8 cellular contexts compared by ENCODE assay signal in genomic region chr10:91552706-91553105, GRCh38.
DNase-seq lines count a peak whose midpoint lies in the region; ATAC-seq and TF ChIP-seq lines count a peak whose summit lies in the region.

No MANE protein-coding gene starts in this region.

- TF ChIP-seq CTCF in adrenal gland (IDR thresholded peaks at IDR 0.05) (peak; percentile 14 to 62 (median 54)), thyroid gland (IDR thresholded peaks at IDR 0.05) (peak in 4 of 6 experiments; percentile 5 to 42 (median 35))

- peak; percentile 18 for DNase-seq in DMS 273 (lab: John Stamatoyannopoulos, UW; ENCODE audit: unreplicated experiment)
- DNase-seq in DMS 273 treated with DMSO at 0.1 percent for 48 hours (lab: John Stamatoyannopoulos, UW) = no peak
- peak; percentile 38 to 62 (median 44) for DNase-seq in adrenal gland
- peak; percentile 47 to 70 (median 67) for DNase-seq in right cardiac atrium
- peak; percentile 14 to 27 for DNase-seq in thyroid gland
- no peak for DNase-seq in NCI-H2107 (lab: John Stamatoyannopoulos, UW)
- no peak for DNase-seq in SKM-1 (lab: John Stamatoyannopoulos, UW; ENCODE audit: unreplicated experiment)

- no peak for TF ChIP-seq POLR2A in adrenal gland (IDR thresholded peaks at IDR 0.05)
- TF ChIP-seq POLR2A in thyroid gland (IDR thresholded peaks at IDR 0.05) = no peak

- H3K4me3 ChIP-seq in adrenal gland (no peak overlapping the region), right cardiac atrium (ENCODE audit: low read length) (no peak overlapping the region), thyroid gland (replicated peaks in 1 of 3) (no peak overlapping the region)

- H3K4me1 ChIP-seq in adrenal gland (replicated peaks in 1 of 2) = no peaks in the 10 kb centered on the region
- peaks cover 5% of the 10 kb centered on the region for H3K4me1 ChIP-seq in right cardiac atrium (ENCODE audit: control insufficient read depth, insufficient read depth, low read length)
- peaks cover 0 to 3% of the 10 kb centered on the region in 2 donors for H3K4me1 ChIP-seq in thyroid gland

- no peaks in the 10 kb centered on the region for H3K27me3 ChIP-seq in adrenal gland
- H3K27me3 ChIP-seq in right cardiac atrium (ENCODE audit: control insufficient read depth, insufficient read depth) = no peaks in the 10 kb centered on the region
- no peaks in the 10 kb centered on the region for H3K27me3 ChIP-seq in thyroid gland

- WGBS in adrenal gland, 4 donors = 73 to 76% (median 75%) methylated on average over 7 of the region's 7 CpGs
- 58% methylated on average over 7 of the region's 7 CpGs for WGBS in right cardiac atrium
- WGBS in thyroid gland, 2 donors = 74 to 87% methylated on average over 5 to 7 of the region's 7 CpGs

- H3K36me3 ChIP-seq in adrenal gland (replicated peaks in 1 of 2) = no peaks in the 10 kb centered on the region
- H3K36me3 ChIP-seq in thyroid gland = no peaks in the 10 kb centered on the region

- peak; percentile 88 to 91 for ATAC-seq in right cardiac atrium
- no peak for ATAC-seq in HG03135 (IDR thresholded peaks at IDR 0.05; ENCODE audit: unreplicated experiment)

- H3K9me3 ChIP-seq in adrenal gland (replicated peaks in 1 of 3) = no peaks in the 10 kb centered on the region
- no peaks in the 10 kb centered on the region for H3K9me3 ChIP-seq in right cardiac atrium (ENCODE audit: control insufficient read depth, low read length)
- H3K9me3 ChIP-seq in thyroid gland = no peaks in the 10 kb centered on the region

- H3K27ac ChIP-seq in adrenal gland (no peak overlapping the region), right cardiac atrium (ENCODE audit: low read length) (peak overlapping the region; percentile 30), thyroid gland (no peak overlapping the region)

- intact Hi-C loops in adrenal gland (cut with DNase I) (loop anchor here in 1 of 2 donors (5.0 kb wide), 1 partner anchor 85 kb away; no protein-coding TSS in a partner anchor), right cardiac atrium (cut with DNase I) (loop anchor here in 3 of 4 donors (2.0 to 5.0 kb wide), 4 partner anchors 82 to 165 kb away; no protein-coding TSS in a partner anchor), thyroid gland (cut with DNase I) (loop anchor here (10.0 kb wide), 1 partner anchor 82 kb away; the partner anchor contains the start of gene PPP1R3C)

Comparison
In these comparisons a context has a peak if more than half of its experiments do, and no peak if none do; other contexts are left out.
1. DNase-seq: peak in DMS 273 (single experiment), adrenal gland (7 of 7), right cardiac atrium (3 of 3) and thyroid gland (2 of 2); none in DMS 273 treated with DMSO at 0.1 percent for 48 hours (single experiment), NCI-H2107 (single experiment) and SKM-1 (single experiment).